2 cellular contexts compared by ENCODE assay signal in genomic region chr19:58409010-58409790, GRCh38.
A peak's percentile ranks its signal among the peaks of the same experiment; 100 is the strongest.
TF ChIP-seq lines count a peak whose summit lies in the region.

No MANE protein-coding gene starts in this region.

TF ChIP-seq in A549, 52 proteins besides CTCF, POLR2A, EP300 and RAD21:
- TF ChIP-seq POLR2AphosphoS2 (conservative IDR thresholded peaks at IDR 0.05; ENCODE audit: low read length) (no peak), E2F6 (IDR thresholded peaks at IDR 0.05; ENCODE audit: borderline replicate concordance, low read depth) (no peak), CBX2 (IDR thresholded peaks at IDR 0.05; ENCODE audit: borderline replicate concordance, low read depth) (no peak), MAFK (IDR thresholded peaks at IDR 0.05; ENCODE audit: partially characterized antibody) (no peak), FOSB (CRISPR knock-in tag; IDR thresholded peaks at IDR 0.05) (no peak), RFX5 (IDR thresholded peaks at IDR 0.05) (no peak), JUNB (IDR thresholded peaks at IDR 0.05) (no peak), BCL3 (IDR thresholded peaks at IDR 0.05) (0 out of 3 replicates have a peak, but pooled peaks have one; percentile 1), TP53 (CRISPR knock-in tag; IDR thresholded peaks at IDR 0.05) (no peak), MAX (IDR thresholded peaks at IDR 0.05) (no peak), PBX3 (IDR thresholded peaks at IDR 0.05) (0 out of 2 replicates have a peak, but pooled peaks have one; percentile 32), JUN (IDR thresholded peaks at IDR 0.05) (no peak), ESRRA (IDR thresholded peaks at IDR 0.05; ENCODE audit: borderline replicate concordance, low read length) (no peak), PHF8 (IDR thresholded peaks at IDR 0.05; ENCODE audit: borderline replicate concordance, low read depth) (peak; percentile 57; the same call in 1 of the 2 replicates), MAZ (IDR thresholded peaks at IDR 0.05; ENCODE audit: borderline replicate concordance, low read depth, low read length) (no peak)
TF ChIP-seq in A549: peak in this region for 3.

TF ChIP-seq in H1, 55 proteins besides CTCF, POLR2A, EP300 and RAD21:
- no peak for TF ChIP-seq CHD2 (IDR thresholded peaks at IDR 0.05; ENCODE audit: low read length)
- no peak for TF ChIP-seq TAF1 (IDR thresholded peaks at IDR 0.05; ENCODE audit: low read depth, low read length)
